In genomic region chr5:150022163-150022540, GRCh38 we compare ENCODE assay signal across 11 cellular contexts. TPM values are rescaled to one million over a fixed set of nuclear protein-coding genes. Genes with fewer than 3 reads are reported as not detected.
DNase-seq lines count a peak whose midpoint lies in the region; ATAC-seq and TF ChIP-seq lines count a peak whose summit lies in the region.
"Had no signal": no experiment of that assay in that cellular context is flagged by ENCODE, and none has a peak within 500 bp of the region (broad histone marks: within the 10 kb centered on the region; RNA-seq: fewer than 3 reads in every experiment).

No MANE protein-coding gene starts in this region.

- H3K4me1 Mint-ChIP-seq in endothelial cell (ENCODE audit: unreplicated experiment) = peaks cover 16% of the 10 kb centered on the region
- H3K4me1 Mint-ChIP-seq: memory B cell had no signal

- H3K4me3 ChIP-seq in osteoblast (ENCODE audit: insufficient read depth, low read length) = peak overlapping the region; percentile 31
- H3K4me3 ChIP-seq: K562 had no signal

- H3K4me1 ChIP-seq in osteoblast (ENCODE audit: insufficient read depth, low read length) = peaks cover 52% of the 10 kb centered on the region

- H3K4me2 ChIP-seq in osteoblast (ENCODE audit: insufficient read depth, low read length) = peak overlapping the region; percentile 19

- H3K27me3 Mint-ChIP-seq in endothelial cell (ENCODE audit: unreplicated experiment) = no peaks in the 10 kb centered on the region
- H3K27me3 Mint-ChIP-seq: memory B cell; stimulated activated naive B cell treated with anti-CD40 and anti-IgM and Interleukin-4, amounts not matched to agents 10 μg/mL and 1 μg/mL and 100 μg/mL, for 72 hours had no signal

- peaks cover 81% of the 10 kb centered on the region for H3K36me3 ChIP-seq in osteoblast (ENCODE audit: insufficient read depth, low read length)

- DNase-seq in COLO829 (ENCODE audit: low spot score) (peak; percentile 74), NCI-H69 (lab: John Stamatoyannopoulos, UW) (peak; percentile 17), endothelial cell (ENCODE audit: low spot score) (no peak), osteoblast (ENCODE audit: insufficient read length, low spot score, missing footprints) (no peak), iPS-NIHi7 (ENCODE audit: extremely low spot score) (no peak), NCI-H526 (lab: John Stamatoyannopoulos, UW) (no peak)
- DNase-seq: stimulated activated naive B cell treated with anti-CD40 and anti-IgM and Interleukin-4, amounts not matched to agents 10 μg/mL and 1 μg/mL and 100 μg/mL, for 72 hours had no signal

- no peaks in the 10 kb centered on the region for H3K9me3 Mint-ChIP-seq in endothelial cell (ENCODE audit: unreplicated experiment)
- H3K9me3 Mint-ChIP-seq: memory B cell; stimulated activated naive B cell treated with anti-CD40 and anti-IgM and Interleukin-4, amounts not matched to agents 10 μg/mL and 1 μg/mL and 100 μg/mL, for 72 hours had no signal

- peaks cover 17% of the 10 kb centered on the region for H4K20me1 ChIP-seq in osteoblast (ENCODE audit: insufficient read depth, low read length)

- peaks cover 50% of the 10 kb centered on the region for H3K79me2 ChIP-seq in osteoblast (ENCODE audit: insufficient read depth, low read length)

- peaks cover 15% of the 10 kb centered on the region for H3K36me3 Mint-ChIP-seq in endothelial cell (ENCODE audit: low read depth, unreplicated experiment)

- no peaks in the 10 kb centered on the region for H3K9me3 ChIP-seq in osteoblast (ENCODE audit: low read depth, low read length)

- peak overlapping the region; percentile 95 for H3K27ac Mint-ChIP-seq in endothelial cell (ENCODE audit: unreplicated experiment)
- H3K27ac Mint-ChIP-seq: memory B cell had no signal

- H2AFZ ChIP-seq in osteoblast (ENCODE audit: low read length) = no peak overlapping the region

- H3K27me3 ChIP-seq in osteoblast (ENCODE audit: insufficient read depth, low read length) = no peaks in the 10 kb centered on the region

- H3K27ac ChIP-seq in osteoblast (ENCODE audit: low read depth, low read length) = peak overlapping the region; percentile 77

- TF ChIP-seq CTCF in endothelial cell (IDR thresholded peaks at IDR 0.05; ENCODE audit: unreplicated experiment) (no peak), osteoblast (IDR thresholded peaks at IDR 0.05; ENCODE audit: extremely low read depth, low read depth, low read length) (no peak)

- ATAC-seq in GM19351 (IDR thresholded peaks at IDR 0.05; ENCODE audit: unreplicated experiment) = no peak
- ATAC-seq in HG03439 (IDR thresholded peaks at IDR 0.05; ENCODE audit: unreplicated experiment) = no peak
- ATAC-seq: K562; stimulated activated naive B cell treated with anti-CD40 and anti-IgM and Interleukin-4, amounts not matched to agents 10 μg/mL and 1 μg/mL and 100 μg/mL, for 72 hours had no signal

- peak overlapping the region; percentile 43 for H3K4me3 Mint-ChIP-seq in endothelial cell (ENCODE audit: unreplicated experiment)
- H3K4me3 Mint-ChIP-seq: memory B cell; stimulated activated naive B cell treated with anti-CD40 and anti-IgM and Interleukin-4, amounts not matched to agents 10 μg/mL and 1 μg/mL and 100 μg/mL, for 72 hours had no signal

RNA-seq across cellular contexts. Expression of gene HMGXB3, which starts 21.6 kb away (rescaled TPM):
- 55.7 TPM for total RNA-seq in endothelial cell (ENCODE audit: unreplicated experiment)
- total RNA-seq in osteoblast = 49.8 and 54.3 TPM in 2 replicates

RNA-seq across cellular contexts. Expression of gene TIGD6, which starts 21.7 kb away (rescaled TPM):
- total RNA-seq in endothelial cell (ENCODE audit: unreplicated experiment) (3.5 TPM), osteoblast (9.1 and 9.8 TPM in 2 replicates)

Comparison
In these comparisons a context has a peak if more than half of its experiments do, and no peak if none do; other contexts are left out.
1. DNase-seq: peak in COLO829 (single experiment) and NCI-H69 (single experiment); none in endothelial cell (single experiment), osteoblast (single experiment), iPS-NIHi7 (single experiment) and NCI-H526 (0 of 2).